23 cellular contexts compared by ENCODE assay signal in the genomic region with DNA sequence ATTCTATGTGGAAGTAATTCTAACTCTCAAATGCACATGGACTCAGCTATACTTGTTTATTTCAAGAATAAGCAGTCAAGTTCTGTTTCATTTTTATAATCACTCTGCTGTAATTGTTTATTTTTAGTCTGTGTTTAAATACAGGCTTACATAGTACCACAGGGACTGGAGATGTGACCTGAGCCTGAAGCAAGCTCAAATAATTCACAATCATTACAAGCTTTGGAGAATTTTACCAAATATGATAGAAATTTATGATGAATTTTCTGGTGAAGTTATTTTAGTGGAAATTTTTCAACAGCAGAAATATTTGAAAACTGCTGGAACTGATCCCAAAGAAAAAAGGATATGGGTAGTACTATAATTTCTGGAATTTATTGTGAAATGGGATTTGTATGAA. TPM values are rescaled to one million over a fixed set of nuclear protein-coding genes. Genes with fewer than 3 reads are reported as not detected.
DNase-seq lines count a peak whose midpoint lies in the region; ATAC-seq and TF ChIP-seq lines count a peak whose summit lies in the region.
"Had no signal": no experiment of that assay in that cellular context is flagged by ENCODE, and none has a peak within 500 bp of the region (broad histone marks: within the 10 kb centered on the region; RNA-seq: fewer than 3 reads in every experiment).

No MANE protein-coding gene starts in this region.

- TF ChIP-seq RAD21 in IMR-90 (IDR thresholded peaks at IDR 0.05; ENCODE audit: low read length), result no peak

- dilution Hi-C loops in IMR-90 (cut with HindIII; ENCODE audit: low sequenced_read_pairs, unreplicated experiment), result no loop called here

- no peak overlapping the region for H3K4me3 Mint-ChIP-seq in neural progenitor cell
- H3K4me3 Mint-ChIP-seq: activated CD4-positive, alpha-beta T cell treated with anti-CD3 and anti-CD28 coated beads, Interleukin-2, amount 10 ng/mL, durations not matched to agents 7 days and 5 days; activated CD8-positive, alpha-beta memory T cell treated with anti-CD3 and anti-CD28 coated beads, Interleukin-2, amount 10 ng/mL, durations not matched to agents 7 days and 5 days; activated naive CD4-positive, alpha-beta T cell treated with anti-CD3 and anti-CD28 coated beads, Interleukin-2, amount 10 ng/mL, durations not matched to agents 7 days and 5 days; activated T-helper 1 cell treated with anti-CD3 and anti-CD28 coated beads, Interleukin-12 subunit alpha, Interleukin-12 subunit beta, Interleukin-2, Interleukin-4 antibody, amounts not matched to agents 30 ng/mL and 10 ng/mL and 1 ng/mL, durations not matched to agents 14 hours and 24 hours and 36 hours; T-helper 2 cell treated with Interferon-gamma antibody and Interleukin-4, amounts not matched to agents 5 μg/mL and 100 μg/mL, for 36 hours; type B pancreatic cell had no signal

- intact Hi-C loops in IMR-90 (cut with micrococcal nuclease), result no loop called here
- intact Hi-C loops in vagina (cut with DNase I), result no loop called here

- H3K4me3 ChIP-seq in AG10803 (ENCODE audit: low read length) (no peak overlapping the region), IMR-90 (ENCODE audit: insufficient read depth, low read depth, low read length) (no peak overlapping the region), neural progenitor cell (no peak overlapping the region), vagina (no peak overlapping the region), neuronal stem cell (ENCODE audit: low read length in 2 of 2) (no peak overlapping the region)
- H3K4me3 ChIP-seq: A549, cardiac muscle cell, dorsolateral prefrontal cortex had no signal

- H4K8ac ChIP-seq in IMR-90 (ENCODE audit: low read depth in 2 of 2, low read length in 2 of 2) (no peak overlapping the region), neuronal stem cell (ENCODE audit: low read depth, low read length) (no peak overlapping the region)

- H3K36me3 ChIP-seq in IMR-90 (ENCODE audit: control insufficient read depth, insufficient read depth, low read length) (no peaks in the 10 kb centered on the region), neural progenitor cell (no peaks in the 10 kb centered on the region), vagina (no peaks in the 10 kb centered on the region), neuronal stem cell (replicated peaks in 1 of 2; ENCODE audit: control insufficient read depth in 2 of 2, insufficient read depth in 2 of 2, low read length in 2 of 2) (no peaks in the 10 kb centered on the region)
- H3K36me3 ChIP-seq: cardiac muscle cell had no signal

- H3K79me1 ChIP-seq in IMR-90 (ENCODE audit: low read depth in 1 of 2, low read length in 2 of 2) (no peaks in the 10 kb centered on the region; a peak in 2 of 4 replicates), neuronal stem cell (ENCODE audit: low read depth, low read length) (no peaks in the 10 kb centered on the region)

- H3K4ac ChIP-seq in IMR-90 (ENCODE audit: low read depth, low read length) (no peak overlapping the region), neuronal stem cell (ENCODE audit: low read length) (no peak overlapping the region)

- no peaks in the 10 kb centered on the region for H3K9me1 ChIP-seq in IMR-90 (ENCODE audit: insufficient read depth, low read length)

- H3K4me1 Mint-ChIP-seq in neural progenitor cell, result peaks cover 43% of the 10 kb centered on the region
- H3K4me1 Mint-ChIP-seq: activated CD4-positive, alpha-beta T cell treated with anti-CD3 and anti-CD28 coated beads, Interleukin-2, amount 10 ng/mL, durations not matched to agents 7 days and 5 days; activated CD8-positive, alpha-beta memory T cell treated with anti-CD3 and anti-CD28 coated beads, Interleukin-2, amount 10 ng/mL, durations not matched to agents 7 days and 5 days; activated naive CD4-positive, alpha-beta T cell treated with anti-CD3 and anti-CD28 coated beads, Interleukin-2, amount 10 ng/mL, durations not matched to agents 7 days and 5 days had no signal

- TF ChIP-seq CTCF in AG10803 (conservative IDR thresholded peaks at IDR 0.05; ENCODE audit: low read length), result no peak
- no peak for TF ChIP-seq CTCF in IMR-90 (conservative IDR thresholded peaks at IDR 0.05; ENCODE audit: low read depth, low read length)
- no peak for TF ChIP-seq CTCF in neural progenitor cell (IDR thresholded peaks at IDR 0.05)
- no peak for TF ChIP-seq CTCF in vagina (IDR thresholded peaks at IDR 0.05)

- no peaks in the 10 kb centered on the region for H3K27me3 ChIP-seq in IMR-90 (ENCODE audit: control insufficient read depth, insufficient read depth, low read length)
- no peaks in the 10 kb centered on the region for H3K27me3 ChIP-seq in neural progenitor cell
- H3K27me3 ChIP-seq in vagina, result no peaks in the 10 kb centered on the region
- H3K27me3 ChIP-seq in neuronal stem cell (ENCODE audit: control insufficient read depth in 3 of 3, insufficient read depth in 3 of 3, low read depth in 1 of 3, low read length in 3 of 3), result no peaks in the 10 kb centered on the region
- H3K27me3 ChIP-seq: cardiac muscle cell, dorsolateral prefrontal cortex had no signal

- no peaks in the 10 kb centered on the region for H3K79me2 ChIP-seq in neural progenitor cell (ENCODE audit: low read depth)

- no peak overlapping the region for H2AK9ac ChIP-seq in IMR-90 (replicated peaks; ENCODE audit: low read depth, low read length, poor library complexity)

- H4K91ac ChIP-seq in IMR-90 (ENCODE audit: insufficient read depth, low read depth, low read length) (no peak overlapping the region), neuronal stem cell (ENCODE audit: low read depth, low read length, poor library complexity) (no peak overlapping the region)

- no peaks in the 10 kb centered on the region for H3K27me3 Mint-ChIP-seq in neural progenitor cell (ENCODE audit: insufficient read depth, low read depth)
- H3K27me3 Mint-ChIP-seq: activated CD4-positive, alpha-beta T cell treated with anti-CD3 and anti-CD28 coated beads, Interleukin-2, amount 10 ng/mL, durations not matched to agents 7 days and 5 days; activated CD8-positive, alpha-beta memory T cell treated with anti-CD3 and anti-CD28 coated beads, Interleukin-2, amount 10 ng/mL, durations not matched to agents 7 days and 5 days; activated naive CD4-positive, alpha-beta T cell treated with anti-CD3 and anti-CD28 coated beads, Interleukin-2, amount 10 ng/mL, durations not matched to agents 7 days and 5 days; type B pancreatic cell had no signal

- peaks cover 7% of the 10 kb centered on the region for H3K36me3 Mint-ChIP-seq in neural progenitor cell
- H3K36me3 Mint-ChIP-seq: activated CD8-positive, alpha-beta memory T cell treated with anti-CD3 and anti-CD28 coated beads, Interleukin-2, amount 10 ng/mL, durations not matched to agents 7 days and 5 days; activated naive CD4-positive, alpha-beta T cell treated with anti-CD3 and anti-CD28 coated beads, Interleukin-2, amount 10 ng/mL, durations not matched to agents 7 days and 5 days; type B pancreatic cell had no signal

- TF ChIP-seq POLR2A in IMR-90 (IDR thresholded peaks at IDR 0.05; ENCODE audit: low read depth, low read length) (no peak), vagina (IDR thresholded peaks at IDR 0.05) (no peak)

- H2AFZ ChIP-seq in IMR-90 (replicated peaks; ENCODE audit: low read length, poor library complexity) (no peak overlapping the region), neural progenitor cell (replicated peaks) (no peak overlapping the region), neuronal stem cell (ENCODE audit: low read length) (no peak overlapping the region)

- in situ Hi-C loops in IMR-90 (cut with MboI; ENCODE audit: low sequenced_read_pairs), result no loop called here

- H3K27ac ChIP-seq in IMR-90 (ENCODE audit: insufficient read depth, low read length), result no peak overlapping the region
- no peak overlapping the region for H3K27ac ChIP-seq in neural progenitor cell
- no peak overlapping the region for H3K27ac ChIP-seq in vagina
- no peak overlapping the region for H3K27ac ChIP-seq in neuronal stem cell (replicated peaks; ENCODE audit: low read length)
- H3K27ac ChIP-seq: A549, cardiac muscle cell, VCaP had no signal

- no peak overlapping the region for H3K56ac ChIP-seq in IMR-90 (ENCODE audit: extremely low read depth, insufficient read depth, low read length)

- BruUV-seq in IMR-90 (replicated peaks; lab: Mats Ljungman, UMichigan), result no TSS peak

- DNase-seq in AG10803 (ENCODE audit: low read depth) (peak; percentile 43), IMR-90 (peak; percentile 38), fibroblast of peridontal ligament (ENCODE audit: extremely low read depth) (peak; percentile 80), neural progenitor cell (ENCODE audit: low spot score) (no peak), vagina (ENCODE audit: extremely low spot score in 2 of 2) (no peak), neuronal stem cell (ENCODE audit: low spot score) (no peak)
- DNase-seq: activated CD4-positive, alpha-beta T cell treated with anti-CD3 and anti-CD28 coated beads, Interleukin-2, amount 10 ng/mL, durations not matched to agents 7 days and 5 days; activated CD8-positive, alpha-beta memory T cell treated with anti-CD3 and anti-CD28 coated beads, Interleukin-2, amount 10 ng/mL, durations not matched to agents 7 days and 5 days; activated naive CD4-positive, alpha-beta T cell treated with anti-CD3 and anti-CD28 coated beads, Interleukin-2, amount 10 ng/mL, durations not matched to agents 7 days and 5 days; dorsolateral prefrontal cortex; KG1; MM.1S; NCI-H1417 treated with DMSO at 0.1 percent for 48 hours; NCI-H2081 treated with DMSO at 0.1 percent for 48 hours; NCI-H446 had no signal

- H3K9ac ChIP-seq in IMR-90 (ENCODE audit: low read depth, low read length), result no peak overlapping the region
- H3K9ac ChIP-seq in neural progenitor cell, result no peak overlapping the region
- no peak overlapping the region for H3K9ac ChIP-seq in neuronal stem cell (ENCODE audit: low read depth, low read length, poor library complexity)

- H2BK120ac ChIP-seq in IMR-90 (ENCODE audit: low read depth, low read length) (no peak overlapping the region), neuronal stem cell (ENCODE audit: low read depth, low read length) (no peak overlapping the region)

- CTCF ChIA-PET in IMR-90 (lab: Yijun Ruan, JAX), result no interaction called here

- POLR2A ChIA-PET in IMR-90 (lab: Charles Lee; ENCODE audit: unreplicated experiment), result interaction anchor here (0.6 kb wide), 1 partner anchor 32 kb away, joined by 3 read pairs; no protein-coding TSS in a partner anchor

- H2AK5ac ChIP-seq in IMR-90 (ENCODE audit: low read depth, low read length) (no peak overlapping the region), neuronal stem cell (ENCODE audit: low read depth, low read length) (no peak overlapping the region)

- no peak overlapping the region for H2BK20ac ChIP-seq in IMR-90 (ENCODE audit: low read depth, low read length)

- H3K18ac ChIP-seq in IMR-90 (ENCODE audit: low read depth, low read length), result no peak overlapping the region
- no peak overlapping the region for H3K18ac ChIP-seq in neuronal stem cell (ENCODE audit: low read length)

- H3K23ac ChIP-seq in IMR-90 (ENCODE audit: low read depth, low read length) (no peak overlapping the region), neuronal stem cell (ENCODE audit: low read depth, low read length, poor library complexity) (no peak overlapping the region)

- ATAC-seq in IMR-90 (ENCODE audit: low read depth), result peak; percentile 81
- no peak for ATAC-seq in HG03432 (IDR thresholded peaks at IDR 0.05; ENCODE audit: unreplicated experiment)
- no peak for ATAC-seq in HG03175 (IDR thresholded peaks at IDR 0.05; ENCODE audit: unreplicated experiment)
- ATAC-seq: A549; activated CD8-positive, alpha-beta memory T cell treated with anti-CD3 and anti-CD28 coated beads, Interleukin-2, amount 10 ng/mL, durations not matched to agents 7 days and 5 days had no signal

- H3K14ac ChIP-seq in IMR-90 (replicated peaks; ENCODE audit: low read depth, low read length) (no peak overlapping the region), neuronal stem cell (ENCODE audit: low read length) (no peak overlapping the region)

- H3K9me3 ChIP-seq in IMR-90 (ENCODE audit: control insufficient read depth, insufficient read depth, low read length) (peaks cover 2% of the 10 kb centered on the region; the same call in 1 of the 2 replicates), neural progenitor cell (ENCODE audit: low read depth) (no peaks in the 10 kb centered on the region), vagina (no peaks in the 10 kb centered on the region), neuronal stem cell (replicated peaks in 1 of 2; ENCODE audit: control insufficient read depth in 2 of 2, insufficient read depth in 1 of 2, low read depth in 1 of 2, low read length in 2 of 2) (peaks cover 0 to 12% of the 10 kb centered on the region in 2 donors)
- H3K9me3 ChIP-seq: A549 had no signal

- no peak overlapping the region for H2BK12ac ChIP-seq in neuronal stem cell (ENCODE audit: low read length)

- H3K9me3 Mint-ChIP-seq in neural progenitor cell, result peaks cover 20% of the 10 kb centered on the region
- H3K9me3 Mint-ChIP-seq: activated naive CD4-positive, alpha-beta T cell treated with anti-CD3 and anti-CD28 coated beads, Interleukin-2, amount 10 ng/mL, durations not matched to agents 7 days and 5 days; activated T-helper 1 cell treated with anti-CD3 and anti-CD28 coated beads, Interleukin-12 subunit alpha, Interleukin-12 subunit beta, Interleukin-2, Interleukin-4 antibody, amounts not matched to agents 30 ng/mL and 10 ng/mL and 1 ng/mL, durations not matched to agents 14 hours and 24 hours and 36 hours; T-helper 2 cell treated with Interferon-gamma antibody and Interleukin-4, amounts not matched to agents 5 μg/mL and 100 μg/mL, for 36 hours; type B pancreatic cell had no signal

- H4K5ac ChIP-seq in IMR-90 (ENCODE audit: low read depth, low read length), result no peak overlapping the region

- H3K4me2 ChIP-seq in IMR-90 (ENCODE audit: low read depth, low read length), result no peak overlapping the region
- no peak overlapping the region for H3K4me2 ChIP-seq in neural progenitor cell
- no peak overlapping the region for H3K4me2 ChIP-seq in neuronal stem cell (ENCODE audit: insufficient read depth, low read length, poor library complexity, severe bottlenecking)
- H3K4me2 ChIP-seq: A549 had no signal

- peaks cover 1% of the 10 kb centered on the region; the same call in 1 of the 2 replicates for H3K4me1 ChIP-seq in IMR-90 (ENCODE audit: control insufficient read depth, insufficient read depth, low read length)
- peaks cover 18% of the 10 kb centered on the region for H3K4me1 ChIP-seq in neural progenitor cell
- no peaks in the 10 kb centered on the region for H3K4me1 ChIP-seq in vagina
- H3K4me1 ChIP-seq in neuronal stem cell (ENCODE audit: control insufficient read depth in 2 of 2, insufficient read depth in 1 of 2, low read depth in 1 of 2, low read length in 2 of 2), result peaks cover 0 to 19% of the 10 kb centered on the region in 2 donors
- H3K4me1 ChIP-seq: A549 had no signal

- no peaks in the 10 kb centered on the region for H4K20me1 ChIP-seq in IMR-90 (ENCODE audit: insufficient read depth, low read length)
- H4K20me1 ChIP-seq in neural progenitor cell (ENCODE audit: low read depth), result no peaks in the 10 kb centered on the region

- H2BK15ac ChIP-seq in IMR-90 (ENCODE audit: low read depth, low read length), result no peak overlapping the region
- H2BK15ac ChIP-seq in neuronal stem cell (ENCODE audit: low read length), result no peak overlapping the region

- H3F3A ChIP-seq in neural progenitor cell (ENCODE audit: low read depth), result no peaks in the 10 kb centered on the region

- H3K27ac Mint-ChIP-seq in neural progenitor cell, result peak overlapping the region; percentile 59
- H3K27ac Mint-ChIP-seq: activated CD4-positive, alpha-beta T cell treated with anti-CD3 and anti-CD28 coated beads, Interleukin-2, amount 10 ng/mL, durations not matched to agents 7 days and 5 days; activated CD8-positive, alpha-beta memory T cell treated with anti-CD3 and anti-CD28 coated beads, Interleukin-2, amount 10 ng/mL, durations not matched to agents 7 days and 5 days; activated naive CD4-positive, alpha-beta T cell treated with anti-CD3 and anti-CD28 coated beads, Interleukin-2, amount 10 ng/mL, durations not matched to agents 7 days and 5 days; activated T-helper 1 cell treated with anti-CD3 and anti-CD28 coated beads, Interleukin-12 subunit alpha, Interleukin-12 subunit beta, Interleukin-2, Interleukin-4 antibody, amounts not matched to agents 30 ng/mL and 10 ng/mL and 1 ng/mL, durations not matched to agents 14 hours and 24 hours and 36 hours; T-helper 2 cell treated with Interferon-gamma antibody and Interleukin-4, amounts not matched to agents 5 μg/mL and 100 μg/mL, for 36 hours; type B pancreatic cell had no signal

- no peak overlapping the region for H2BK5ac ChIP-seq in IMR-90 (ENCODE audit: low read depth, low read length, poor library complexity, severe bottlenecking)
- no peak overlapping the region for H2BK5ac ChIP-seq in neuronal stem cell (ENCODE audit: low read length)

RNA-seq across cellular contexts. Expression of a gene that starts 41.6 kb away (rescaled TPM):
- total RNA-seq in IMR-90 (2012; rRNA removed) (132 and 154 TPM in 2 replicates), neural progenitor cell (ENCODE audit: low replicate concordance) (30.0 and 43.7 TPM in 2 replicates), vagina (33.1 TPM)
- polyA plus RNA-seq in IMR-90 (2012; rRNA removed), result 43.9 and 48.0 TPM in 2 replicates
- polyA plus RNA-seq in IMR-90 (2012; cell fraction: cytosol; rRNA removed), result 19.3 and 19.7 TPM in 2 replicates
- polyA plus RNA-seq in IMR-90 (2012; cell fraction: nucleus; rRNA removed; ENCODE audit: low replicate concordance), result 23.4 and 39.5 TPM in 2 replicates
- polyA plus RNA-seq in neuronal stem cell (2013, experiment 1 of 2), result 15.0 TPM
- 15.2 TPM for polyA plus RNA-seq in neuronal stem cell (2013, experiment 2 of 2)

RNA-seq across cellular contexts. Expression of a gene that starts 49.4 kb away (rescaled TPM):
- total RNA-seq in IMR-90 (2012; rRNA removed), result 111 and 121 TPM in 2 replicates
- 30.1 and 32.4 TPM in 2 replicates for polyA plus RNA-seq in IMR-90 (2012; rRNA removed)
- 19.1 and 19.2 TPM in 2 replicates for polyA plus RNA-seq in IMR-90 (2012; cell fraction: cytosol; rRNA removed)
- polyA plus RNA-seq in IMR-90 (2012; cell fraction: nucleus; rRNA removed; ENCODE audit: low replicate concordance), result 7.1 and 14.7 TPM in 2 replicates
- 63.0 and 64.9 TPM in 2 replicates for total RNA-seq in neural progenitor cell (ENCODE audit: low replicate concordance)
- total RNA-seq in vagina, result 41.0 TPM
- 47.6 TPM for polyA plus RNA-seq in neuronal stem cell (2013, experiment 1 of 2)
- polyA plus RNA-seq in neuronal stem cell (2013, experiment 2 of 2), result 48.1 TPM

Comparison
In these comparisons a context has a peak if more than half of its experiments do, and no peak if none do; other contexts are left out.
1. DNase-seq: peak in AG10803 (single experiment), IMR-90 (single experiment) and fibroblast of peridontal ligament (single experiment); none in neural progenitor cell (single experiment), vagina (0 of 2) and neuronal stem cell (single experiment).